18 cellular contexts compared by ENCODE assay signal in genomic region chr6:37876843-37877242, GRCh38. TPM values are rescaled to one million over a fixed set of nuclear protein-coding genes. Genes with fewer than 3 reads are reported as not detected.
DNase-seq lines count a peak whose midpoint lies in the region; ATAC-seq and TF ChIP-seq lines count a peak whose summit lies in the region.
"Had no signal": no experiment of that assay in that cellular context is flagged by ENCODE, and none has a peak within 500 bp of the region (broad histone marks: within the 10 kb centered on the region; RNA-seq: fewer than 3 reads in every experiment).

No MANE protein-coding gene starts in this region.

- H3K27me3 ChIP-seq in smooth muscle cell (ENCODE audit: low read depth) = no peaks in the 10 kb centered on the region
- H3K27me3 ChIP-seq in endodermal cell (ENCODE audit: control insufficient read depth, insufficient read depth, low read length, poor library complexity, severe bottlenecking) = no peaks in the 10 kb centered on the region
- H3K27me3 ChIP-seq in stomach = no peaks in the 10 kb centered on the region

- ATAC-seq in memory B cell (ENCODE audit: low read depth) = no peak
- ATAC-seq: HCT116, HepG2 had no signal

- TF ChIP-seq EP300 in stomach (IDR thresholded peaks at IDR 0.05) = no peak

- H3K36me3 Mint-ChIP-seq in memory B cell (peaks cover 8% of the 10 kb centered on the region), endodermal cell (ENCODE audit: low read depth) (peaks cover 16% of the 10 kb centered on the region), immature natural killer cell (peaks cover 0 to 7% (median 3%) of the 10 kb centered on the region in 3 donors)

- H3K9me3 Mint-ChIP-seq in memory B cell (no peaks in the 10 kb centered on the region), endodermal cell (peaks cover 3% of the 10 kb centered on the region), immature natural killer cell (peaks cover 0 to 2% (median 0%) of the 10 kb centered on the region in 6 donors)

- H3K36me3 ChIP-seq in HEK293 (ENCODE audit: control insufficient read depth in 2 of 2, insufficient read depth in 1 of 2, low read length in 2 of 2) = no peaks in the 10 kb centered on the region
- no peaks in the 10 kb centered on the region for H3K36me3 ChIP-seq in smooth muscle cell (ENCODE audit: low read depth)
- H3K36me3 ChIP-seq in endodermal cell (ENCODE audit: control insufficient read depth, insufficient read depth, low read length) = peaks cover 8% of the 10 kb centered on the region
- H3K36me3 ChIP-seq in stomach = no peaks in the 10 kb centered on the region

- peaks cover 99% of the 10 kb centered on the region for H4K20me1 ChIP-seq in smooth muscle cell (ENCODE audit: low read depth)

- peak overlapping the region; percentile 46 for H3K4me2 ChIP-seq in smooth muscle cell

- H3K4me1 ChIP-seq in HEK293 (ENCODE audit: control insufficient read depth, insufficient read depth, low read length) (peaks cover 47% of the 10 kb centered on the region), smooth muscle cell (ENCODE audit: low read depth) (peaks cover 8% of the 10 kb centered on the region), endodermal cell (ENCODE audit: control insufficient read depth, insufficient read depth, low read length) (peaks cover 9% of the 10 kb centered on the region), stomach (peaks cover 27 to 71% (median 50%) of the 10 kb centered on the region in 4 donors)

- H3F3A ChIP-seq in smooth muscle cell (ENCODE audit: low read depth) = peaks cover 13% of the 10 kb centered on the region

- no peak for TF ChIP-seq CTCF in HEK293 (tag by site-specific recombination; IDR thresholded peaks at IDR 0.05)
- TF ChIP-seq CTCF in smooth muscle cell (IDR thresholded peaks at IDR 0.05; ENCODE audit: borderline replicate concordance, insufficient read depth, poor library complexity, severe bottlenecking) = no peak
- no peak for TF ChIP-seq CTCF in endodermal cell (conservative IDR thresholded peaks at IDR 0.05)
- TF ChIP-seq CTCF in stomach (IDR thresholded peaks at IDR 0.05) = no peak

- H3K4me1 Mint-ChIP-seq in memory B cell (peaks cover 46% of the 10 kb centered on the region), endodermal cell (peaks cover 50% of the 10 kb centered on the region), immature natural killer cell (peaks cover 84 to 93% of the 10 kb centered on the region in 2 donors)

- no peaks in the 10 kb centered on the region for H3K27me3 Mint-ChIP-seq in memory B cell
- peaks cover 6% of the 10 kb centered on the region for H3K27me3 Mint-ChIP-seq in endodermal cell (ENCODE audit: insufficient read depth)
- no peaks in the 10 kb centered on the region for H3K27me3 Mint-ChIP-seq in immature natural killer cell (ENCODE audit: low read depth in 3 of 3)
- H3K27me3 Mint-ChIP-seq: CD4-positive, alpha-beta T cell; IgD-negative memory B cell had no signal

- peaks cover 97% of the 10 kb centered on the region for H3K79me2 ChIP-seq in smooth muscle cell (ENCODE audit: low read depth)

- H3K9ac ChIP-seq in smooth muscle cell (ENCODE audit: low read depth) = no peak overlapping the region
- H3K9ac ChIP-seq in endodermal cell (ENCODE audit: extremely low read depth, low read length, poor library complexity, severe bottlenecking) = no peak overlapping the region

- DNase-seq in NCI-H526 treated with DMSO at 0.1 percent for 48 hours (lab: John Stamatoyannopoulos, UW) (peak; percentile 22), memory B cell (ENCODE audit: low spot score in 2 of 2) (no peak), smooth muscle cell (lab: John Stamatoyannopoulos, UW; ENCODE audit: unreplicated experiment) (no peak), endodermal cell (no peak), stomach (no peak), immature natural killer cell (no peak), GF-D8 (lab: John Stamatoyannopoulos, UW) (no peak)
- DNase-seq: ACHN; Caco-2; CD4-positive, alpha-beta T cell; GDM1; GOT3; H7 had no signal

- POLR2A ChIA-PET in HEK293 (lab: Yijun Ruan, JAX) = no interaction called here

- no peaks in the 10 kb centered on the region for H3K9me3 ChIP-seq in HEK293 (ENCODE audit: control insufficient read depth, insufficient read depth, low read depth, low read length)
- H3K9me3 ChIP-seq in smooth muscle cell (replicated peaks; ENCODE audit: low read depth) = no peaks in the 10 kb centered on the region
- peaks cover 3% of the 10 kb centered on the region for H3K9me3 ChIP-seq in endodermal cell (ENCODE audit: control insufficient read depth, low read length)
- peaks cover 0 to 1% (median 0%) of the 10 kb centered on the region in 4 donors for H3K9me3 ChIP-seq in stomach
- H3K9me3 ChIP-seq: Caco-2 had no signal

- 92% methylated on average over 4 of the region's 4 CpGs for whole genome bisulfite sequencing in smooth muscle cell (ENCODE audit: low lambda C conversion rate)
- 94 to 100% methylated on average over 2 to 4 of the region's 4 CpGs for WGBS in endodermal cell (ENCODE audit: insufficient coverage in 1 of 2, insufficient read length in 1 of 2), 2 experiments
- 81 to 86% (median 83%) methylated on average over 4 of the region's 4 CpGs for WGBS in stomach, 5 donors

- CTCF ChIA-PET in HEK293 (lab: Yijun Ruan, JAX) = interaction anchor here (0.6 kb wide), 1 partner anchor 16 kb away, joined by 3 read pairs; no protein-coding TSS in a partner anchor

- peak overlapping the region; percentile 35 for H3K27ac Mint-ChIP-seq in memory B cell
- no peak overlapping the region for H3K27ac Mint-ChIP-seq in endodermal cell
- H3K27ac Mint-ChIP-seq in immature natural killer cell = no peak overlapping the region
- H3K27ac Mint-ChIP-seq: CD4-positive, alpha-beta T cell had no signal

- no peak for TF ChIP-seq POLR2A in stomach (IDR thresholded peaks at IDR 0.05)

- H3K4me3 Mint-ChIP-seq in memory B cell (no peak overlapping the region), endodermal cell (no peak overlapping the region), immature natural killer cell (peak overlapping the region in 1 of 5 donors; percentile 28)
- H3K4me3 Mint-ChIP-seq: CD4-positive, alpha-beta T cell; IgD-negative memory B cell had no signal

- intact Hi-C loops in stomach (cut with DNase I; ENCODE audit: low total_unique reads) = no loop called here

- H3K4me3 ChIP-seq in HEK293 (ENCODE audit: low read depth, low read length) (no peak overlapping the region), smooth muscle cell (no peak overlapping the region), endodermal cell (ENCODE audit: low read length) (no peak overlapping the region), stomach (no peak overlapping the region)

- H3K27ac ChIP-seq in HEK293 (ENCODE audit: extremely low read depth, low read depth, low read length) (no peak overlapping the region), smooth muscle cell (ENCODE audit: low read depth) (no peak overlapping the region), endodermal cell (ENCODE audit: low read depth, low read length) (no peak overlapping the region), stomach (no peak overlapping the region)
- H3K27ac ChIP-seq: C4-2B had no signal

- H2AFZ ChIP-seq in smooth muscle cell (ENCODE audit: low read depth) = no peak overlapping the region

TF ChIP-seq in HEK293, 187 proteins besides CTCF, POLR2A, EP300 and RAD21 (continues in another document):
- TF ChIP-seq, protein P1, sequence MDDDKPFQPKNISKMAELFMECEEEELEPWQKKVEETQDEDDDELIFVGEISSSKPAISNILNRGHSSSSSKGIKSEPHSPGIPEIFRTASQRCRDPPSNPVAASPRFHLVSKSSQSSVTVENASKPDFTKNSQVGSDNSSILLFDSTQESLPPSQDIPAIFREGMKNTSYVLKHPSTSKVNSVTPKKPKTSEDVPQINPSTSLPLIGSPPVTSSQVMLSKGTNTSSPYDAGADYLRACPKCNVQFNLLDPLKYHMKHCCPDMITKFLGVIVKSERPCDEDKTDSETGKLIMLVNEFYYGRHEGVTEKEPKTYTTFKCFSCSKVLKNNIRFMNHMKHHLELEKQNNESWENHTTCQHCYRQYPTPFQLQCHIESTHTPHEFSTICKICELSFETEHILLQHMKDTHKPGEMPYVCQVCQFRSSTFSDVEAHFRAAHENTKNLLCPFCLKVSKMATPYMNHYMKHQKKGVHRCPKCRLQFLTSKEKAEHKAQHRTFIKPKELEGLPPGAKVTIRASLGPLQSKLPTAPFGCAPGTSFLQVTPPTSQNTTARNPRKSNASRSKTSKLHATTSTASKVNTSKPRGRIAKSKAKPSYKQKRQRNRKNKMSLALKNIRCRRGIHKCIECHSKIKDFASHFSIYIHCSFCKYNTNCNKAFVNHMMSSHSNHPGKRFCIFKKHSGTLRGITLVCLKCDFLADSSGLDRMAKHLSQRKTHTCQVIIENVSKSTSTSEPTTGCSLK (tag by site-specific recombination; IDR thresholded peaks at IDR 0.05) = no peak
- no peak for TF ChIP-seq GLIS1 (tag by site-specific recombination; IDR thresholded peaks at IDR 0.05)
- no peak for TF ChIP-seq ZNF529 (tag by site-specific recombination; IDR thresholded peaks at IDR 0.05; ENCODE audit: insufficient replicate concordance)
- peak; percentile 76 for TF ChIP-seq PRDM6 (tag by site-specific recombination; IDR thresholded peaks at IDR 0.05)

RNA-seq across cellular contexts. Expression of gene ZFAND3, which starts 57.3 kb away (rescaled TPM):
- total RNA-seq in smooth muscle cell (27.6 and 33.3 TPM in 2 replicates), endodermal cell (10 to 100 TPM; 67.1 to 86.2 TPM), stomach (100 to 1,000 TPM in 1 of 5 donors, 10 to 100 TPM in 4; 35.1 to 164 (median 42.3) TPM)
- polyA plus RNA-seq in smooth muscle cell (40.5 and 52.3 TPM in 2 replicates), stomach (10 to 100 TPM; 19.8 to 38.5 (median 32.9) TPM), immature natural killer cell (10 to 100 TPM in 1 of 3 donors, 1 to 10 TPM in 2; 3.1 to 10.2 (median 3.9) TPM)
- 105 TPM for polyA plus RNA-seq in endodermal cell (2013, experiment 1 of 2)
- 99.2 TPM for polyA plus RNA-seq in endodermal cell (2013, experiment 2 of 2)
